26 cellular contexts compared by ENCODE assay signal in genomic region chr12:15861404-15861803, GRCh38. TPM values are rescaled to one million over a fixed set of nuclear protein-coding genes. Genes with fewer than 3 reads are reported as not detected.
DNase-seq lines count a peak whose midpoint lies in the region; ATAC-seq and TF ChIP-seq lines count a peak whose summit lies in the region.
"Had no signal": no experiment of that assay in that cellular context is flagged by ENCODE, and none has a peak within 500 bp of the region (broad histone marks: within the 10 kb centered on the region; RNA-seq: fewer than 3 reads in every experiment).

No MANE protein-coding gene starts in this region.

- no peaks in the 10 kb centered on the region for H3K9me3 Mint-ChIP-seq in type B pancreatic cell

- no peaks in the 10 kb centered on the region for H3K4me1 Mint-ChIP-seq in type B pancreatic cell (ENCODE audit: unreplicated experiment)

- H3K36me3 Mint-ChIP-seq in type B pancreatic cell = no peaks in the 10 kb centered on the region
- H3K36me3 Mint-ChIP-seq: CD14-positive monocyte had no signal

- H3K27me3 Mint-ChIP-seq in type B pancreatic cell = peaks cover 25% of the 10 kb centered on the region

- intact Hi-C loops in colonic mucosa (cut with DNase I) = no loop called here

- TF ChIP-seq CTCF in choroid plexus epithelial cell (conservative IDR thresholded peaks at IDR 0.05; ENCODE audit: low read depth, low read length) (no peak), fibroblast of the aortic adventitia (IDR thresholded peaks at IDR 0.05; ENCODE audit: insufficient read depth, low read length) (no peak), type B pancreatic cell (conservative IDR thresholded peaks at IDR 0.05) (no peak), colonic mucosa (IDR thresholded peaks at IDR 0.05) (no peak)

- H3K9ac ChIP-seq in colonic mucosa (ENCODE audit: low read depth in 2 of 2, low read length in 2 of 2) = no peak overlapping the region

- DNase-seq in H4 (ENCODE audit: low spot score) = peak; percentile 25
- DNase-seq in choroid plexus epithelial cell (ENCODE audit: low read depth) = peak; percentile 28
- DNase-seq in fibroblast of the aortic adventitia (ENCODE audit: low read depth) = peak; percentile 45
- DNase-seq in lung microvascular endothelial cell (ENCODE audit: low read depth in 2 of 2) = peak; percentile 46 to 47
- DNase-seq in type B pancreatic cell (ENCODE audit: extremely low spot score, unreplicated experiment) = no peak
- no peak for DNase-seq in NCI-H2029 (lab: John Stamatoyannopoulos, UW)
- DNase-seq in colonic mucosa = no peak
- DNase-seq: 8988T, ACHN, BE2C, Calu3, DMS79 treated with DMSO at 0.1 percent for 48 hours, GF-D8, H7, MG63, NCI-H1417, NCI-H1694, NCI-H2081, NCI-H2227 treated with DMSO at 0.1 percent for 48 hours, NCI-H526 treated with DMSO at 0.1 percent for 48 hours, PC-9, RPMI8226, SHP77 had no signal

- no peak for ATAC-seq in HG03175 (IDR thresholded peaks at IDR 0.05; ENCODE audit: unreplicated experiment)
- ATAC-seq: K562 had no signal

- no peaks in the 10 kb centered on the region for H3K27me3 ChIP-seq in colonic mucosa
- H3K27me3 ChIP-seq: MG63 had no signal

- H3K27ac Mint-ChIP-seq in type B pancreatic cell = no peak overlapping the region
- H3K27ac Mint-ChIP-seq: CD14-positive monocyte had no signal

- H3K4me3 ChIP-seq in choroid plexus epithelial cell (ENCODE audit: low read depth, low read length) = no peak overlapping the region
- H3K4me3 ChIP-seq in fibroblast of the aortic adventitia (ENCODE audit: low read depth, low read length) = no peak overlapping the region
- H3K4me3 ChIP-seq in colonic mucosa = no peak overlapping the region
- H3K4me3 ChIP-seq: K562, MG63, PC-9 had no signal

- H3K4me1 ChIP-seq in colonic mucosa = no peaks in the 10 kb centered on the region
- H3K4me1 ChIP-seq: BE2C had no signal

- no peak overlapping the region for H3K27ac ChIP-seq in colonic mucosa
- H3K27ac ChIP-seq: PC-9 had no signal

- H3K36me3 ChIP-seq in colonic mucosa = no peaks in the 10 kb centered on the region
- H3K36me3 ChIP-seq: BE2C, MG63 had no signal

- no peak overlapping the region for H3K4me3 Mint-ChIP-seq in type B pancreatic cell
- H3K4me3 Mint-ChIP-seq: CD14-positive monocyte had no signal

- H3K9me3 ChIP-seq in colonic mucosa = no peaks in the 10 kb centered on the region
- H3K9me3 ChIP-seq: BE2C, MG63 had no signal

RNA-seq across cellular contexts. Expression of gene STRAP, which starts 20.8 kb away (rescaled TPM):
- 156 and 176 TPM in 2 replicates for total RNA-seq in H4 (2014; rRNA removed; shearing (Covaris generic))
- total RNA-seq in fibroblast of the aortic adventitia (ENCODE audit: low replicate concordance) (93.9 and 101 TPM in 2 replicates), lung microvascular endothelial cell (52.0 and 62.3 TPM in 2 replicates), type B pancreatic cell (ENCODE audit: low replicate concordance) (140 and 258 TPM in 2 replicates), colonic mucosa (100 to 1,000 TPM in 1 of 2 donors, 10 to 100 TPM in 1; 85.3 to 108 TPM)

RNA-seq across cellular contexts. Expression of gene DERA, which starts 49.7 kb away (rescaled TPM):
- 97.3 and 108 TPM in 2 replicates for total RNA-seq in H4 (2014; rRNA removed; shearing (Covaris generic))
- total RNA-seq in fibroblast of the aortic adventitia (ENCODE audit: low replicate concordance) (59.6 and 72.2 TPM in 2 replicates), lung microvascular endothelial cell (43.8 and 45.0 TPM in 2 replicates), type B pancreatic cell (ENCODE audit: low replicate concordance) (33.9 and 71.9 TPM in 2 replicates), colonic mucosa (10 to 100 TPM; 44.0 to 61.2 TPM)

Comparison
In these comparisons a context has a peak if more than half of its experiments do, and no peak if none do; other contexts are left out.
1. DNase-seq: peak in H4 (single experiment), choroid plexus epithelial cell (single experiment), fibroblast of the aortic adventitia (single experiment) and lung microvascular endothelial cell (2 of 2); none in type B pancreatic cell (single experiment), NCI-H2029 (single experiment) and colonic mucosa (single experiment).